31 cellular contexts compared by ENCODE assay signal in the genomic region with DNA sequence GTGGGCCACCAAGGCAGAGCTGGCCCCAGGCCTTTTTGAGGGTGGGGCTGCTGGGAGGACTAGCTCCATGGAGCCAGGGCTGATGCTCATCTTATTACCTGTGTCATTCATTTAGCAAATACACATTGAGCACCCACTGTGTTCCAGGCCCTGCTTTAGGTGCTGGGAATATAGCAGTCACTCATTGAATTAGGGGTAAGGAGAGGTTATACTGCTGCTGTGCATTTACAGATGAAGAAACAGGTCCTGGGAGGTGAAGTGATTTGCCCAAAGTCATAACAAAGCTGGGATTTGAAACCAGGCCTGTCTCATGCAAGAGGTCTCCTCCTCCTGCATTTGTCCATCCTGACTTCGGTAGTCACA. TPM values are rescaled to one million over a fixed set of nuclear protein-coding genes. Genes with fewer than 3 reads are reported as not detected.
DNase-seq lines count a peak whose midpoint lies in the region; ATAC-seq and TF ChIP-seq lines count a peak whose summit lies in the region.
"Had no signal": no experiment of that assay in that cellular context is flagged by ENCODE, and none has a peak within 500 bp of the region (broad histone marks: within the 10 kb centered on the region; RNA-seq: fewer than 3 reads in every experiment).

No MANE protein-coding gene starts in this region.

- TF ChIP-seq POLR2A in Peyer's patch (IDR thresholded peaks at IDR 0.05), result no peak

- CTCF ChIA-PET in HEK293 (lab: Yijun Ruan, JAX), result interaction anchor here (0.6 to 2.1 kb wide), 5 partner anchors 24 to 230 kb away, joined by 3 to 14 read pairs (median 3); no protein-coding TSS in a partner anchor

- H3K14ac ChIP-seq in mesenchymal stem cell (ENCODE audit: low read length in 2 of 2), result no peak overlapping the region

- no peak overlapping the region for H3K9ac ChIP-seq in mesenchymal stem cell (ENCODE audit: low read length)

- H3K4me3 ChIP-seq in HEK293 (ENCODE audit: low read depth, low read length) (no peak overlapping the region), mesenchymal stem cell (ENCODE audit: insufficient read depth in 1 of 2, low read depth in 1 of 2, low read length in 2 of 2) (no peak overlapping the region), Peyer's patch (no peak overlapping the region)
- H3K4me3 ChIP-seq: cardiac muscle cell, upper lobe of left lung had no signal

- H3K36me3 ChIP-seq in HEK293 (ENCODE audit: control insufficient read depth in 2 of 2, insufficient read depth in 1 of 2, low read length in 2 of 2), result no peaks in the 10 kb centered on the region
- H3K36me3 ChIP-seq in mesenchymal stem cell (ENCODE audit: control insufficient read depth in 1 of 2, insufficient read depth in 2 of 2, low read depth in 1 of 2, low read length in 2 of 2), result no peaks in the 10 kb centered on the region
- H3K36me3 ChIP-seq in Peyer's patch, result no peaks in the 10 kb centered on the region
- H3K36me3 ChIP-seq: cardiac muscle cell, upper lobe of left lung had no signal

- DNase-seq in astrocyte of the hippocampus (ENCODE audit: low read depth, low spot score), result peak; percentile 2
- no peak for DNase-seq in mesenchymal stem cell
- no peak for DNase-seq in substantia nigra (lab: John Stamatoyannopoulos, UW)
- DNase-seq in Peyer's patch, result no peak
- no peak for DNase-seq in COLO668 (lab: John Stamatoyannopoulos, UW; ENCODE audit: unreplicated experiment)
- DNase-seq: activated naive CD4-positive, alpha-beta T cell treated with anti-CD3 and anti-CD28 coated beads, Interleukin-2, amount 50 U/mL, for 16 hours; cortex of kidney; DND-41; effector memory CD8-positive, alpha-beta T cell; GF-D8; head of caudate nucleus; Karpas-422; midbrain; naive thymus-derived CD8-positive, alpha-beta T cell; NCI-H1436; NCI-H2081 treated with DMSO at 0.1 percent for 48 hours; NCI-H2227 treated with DMSO at 0.1 percent for 48 hours; NK-92 treated with Interleukin-12 subunit alpha and Interleukin-12 subunit beta, amount 100 ng/mL, for 24 hours; occipital lobe; PC-3; stimulated activated CD4-positive, alpha-beta T cell treated with anti-CD3 and anti-CD28 coated beads, Interleukin-4, amount 100 ng/mL, for 1 hour; upper lobe of left lung had no signal

- peak overlapping the region; percentile 15 for H2BK120ac ChIP-seq in mesenchymal stem cell (ENCODE audit: low read depth, low read length)

- no peak overlapping the region for H3K23ac ChIP-seq in mesenchymal stem cell (ENCODE audit: low read length in 2 of 2)

- H2BK5ac ChIP-seq in mesenchymal stem cell (ENCODE audit: low read depth, low read length, poor library complexity, severe bottlenecking), result peak overlapping the region; percentile 8

- no peak overlapping the region for H3K4me2 ChIP-seq in mesenchymal stem cell (ENCODE audit: low read length, poor library complexity, severe bottlenecking)

- H2AFZ ChIP-seq in mesenchymal stem cell (ENCODE audit: low read depth, low read length), result no peak overlapping the region

- no peak overlapping the region for H2BK15ac ChIP-seq in mesenchymal stem cell (ENCODE audit: low read depth, poor library complexity, severe bottlenecking)

- POLR2A ChIA-PET in HEK293 (lab: Yijun Ruan, JAX), result interaction anchor here (0.8 to 1.4 kb wide), 3 partner anchors 29 to 92 kb away, joined by 3 to 5 read pairs (median 4); partner anchors contain the start of gene CXXC5

- no peaks in the 10 kb centered on the region for H3K9me3 ChIP-seq in HEK293 (ENCODE audit: control insufficient read depth, insufficient read depth, low read depth, low read length)
- H3K9me3 ChIP-seq in mesenchymal stem cell (ENCODE audit: control insufficient read depth, low read length), result no peaks in the 10 kb centered on the region
- no peaks in the 10 kb centered on the region for H3K9me3 ChIP-seq in Peyer's patch
- H3K9me3 ChIP-seq: upper lobe of left lung had no signal

- H3K4me1 ChIP-seq in HEK293 (ENCODE audit: control insufficient read depth, insufficient read depth, low read length) (peaks cover 11% of the 10 kb centered on the region), mesenchymal stem cell (ENCODE audit: control insufficient read depth, insufficient read depth, low read depth, low read length) (peaks cover 52% of the 10 kb centered on the region), Peyer's patch (peaks cover 0 to 3% (median 0%) of the 10 kb centered on the region in 4 donors)
- H3K4me1 ChIP-seq: upper lobe of left lung had no signal

- H3K27me3 ChIP-seq in mesenchymal stem cell (ENCODE audit: control insufficient read depth in 1 of 2, insufficient read depth in 1 of 2, low read length in 2 of 2) (no peaks in the 10 kb centered on the region), Peyer's patch (no peaks in the 10 kb centered on the region)
- H3K27me3 ChIP-seq: cardiac muscle cell, upper lobe of left lung had no signal

- no peaks in the 10 kb centered on the region for H3K79me1 ChIP-seq in mesenchymal stem cell (replicated peaks; ENCODE audit: low read length, poor library complexity, severe bottlenecking)

- H2AK5ac ChIP-seq in mesenchymal stem cell (ENCODE audit: low read length, severe bottlenecking), result peak overlapping the region; percentile 51

- no peak overlapping the region for H4K91ac ChIP-seq in mesenchymal stem cell (ENCODE audit: low read length)

- H4K8ac ChIP-seq in mesenchymal stem cell (ENCODE audit: low read length), result peak overlapping the region; percentile 35

- peak overlapping the region in 1 of 2 experiments; percentile 28 for H3K4ac ChIP-seq in mesenchymal stem cell (ENCODE audit: low read depth in 1 of 2, low read length in 2 of 2)

- no peak overlapping the region for H3K18ac ChIP-seq in mesenchymal stem cell (ENCODE audit: low read depth in 1 of 2, low read length in 2 of 2)

- no peak for ATAC-seq in GM21825 (IDR thresholded peaks at IDR 0.05; ENCODE audit: unreplicated experiment)
- ATAC-seq: effector memory CD8-positive, alpha-beta T cell; naive thymus-derived CD8-positive, alpha-beta T cell; PC-3; Right ventricle myocardium inferior had no signal

- H3K27ac ChIP-seq in HEK293 (ENCODE audit: extremely low read depth, low read depth, low read length), result peak overlapping the region; percentile 79
- H3K27ac ChIP-seq in mesenchymal stem cell (ENCODE audit: low read length, poor library complexity, severe bottlenecking), result no peak overlapping the region
- H3K27ac ChIP-seq in substantia nigra (ENCODE audit: low read depth, low read length, poor library complexity, severe bottlenecking), result peak overlapping the region; percentile 93
- H3K27ac ChIP-seq in Peyer's patch, result no peak overlapping the region
- H3K27ac ChIP-seq: cardiac muscle cell, upper lobe of left lung had no signal

- peak overlapping the region in 1 of 2 experiments; percentile 3 for H2BK12ac ChIP-seq in mesenchymal stem cell (ENCODE audit: low read length in 2 of 2)

- 97% methylated on average over 1 of the region's 1 CpG for WGBS in mesenchymal stem cell

- TF ChIP-seq CTCF in HEK293 (tag by site-specific recombination; IDR thresholded peaks at IDR 0.05) (no peak), Peyer's patch (IDR thresholded peaks at IDR 0.05) (no peak)

TF ChIP-seq in HEK293, 187 proteins besides CTCF, POLR2A, EP300 and RAD21:
- no peak for TF ChIP-seq ZNF548 (tag by site-specific recombination; IDR thresholded peaks at IDR 0.05)
- TF ChIP-seq ZNF664 (tag by site-specific recombination; IDR thresholded peaks at IDR 0.05), result peak; percentile 84; the same call in 1 of the 2 replicates
- TF ChIP-seq FEZF1 (tag by site-specific recombination; IDR thresholded peaks at IDR 0.05), result no peak
- no peak for TF ChIP-seq ZNF132 (tag by site-specific recombination; IDR thresholded peaks at IDR 0.05; ENCODE audit: borderline replicate concordance)
- no peak for TF ChIP-seq GLI4 (tag by site-specific recombination; IDR thresholded peaks at IDR 0.05)
- no peak for TF ChIP-seq ZNF626 (tag by site-specific recombination; IDR thresholded peaks at IDR 0.05)
- TF ChIP-seq KLF9 (tag by site-specific recombination; IDR thresholded peaks at IDR 0.05; ENCODE audit: low read depth), result no peak
- peak; percentile 43; the same call in 1 of the 2 replicates for TF ChIP-seq ZBTB8A (tag by site-specific recombination; IDR thresholded peaks at IDR 0.05)

RNA-seq across cellular contexts. Expression of gene PSD2, which starts 56.0 kb away (rescaled TPM):
- 0.07 TPM for polyA plus RNA-seq in mesenchymal stem cell (2013, experiment 1 of 2)
- polyA plus RNA-seq in mesenchymal stem cell (2013, experiment 2 of 2), result 0.08 TPM
- total RNA-seq in Peyer's patch, result not detected
- total RNA-seq: activated T-helper 2 cell treated with anti-CD3 and anti-CD28 coated beads, Interferon-gamma antibody, Interleukin-2, Interleukin-4, amounts not matched to agents 10 μg/mL and 5 μg/mL and 100 μg/mL, durations not matched to agents 14 hours and 24 hours and 36 hours; fibroblast of villous mesenchyme; PC-3; Right ventricle myocardium inferior; T-helper 2 cell treated with Interferon-gamma antibody and Interleukin-4, amounts not matched to agents 100 ng/mL and 5 ng/mL, for 36 hours had no signal
- polyA plus RNA-seq: CD14-positive monocyte, liver had no signal

Comparison
In these comparisons a context has a peak if more than half of its experiments do, and no peak if none do; other contexts are left out.
1. H3K27ac ChIP-seq: peak in HEK293 (single experiment) and substantia nigra (single experiment); none in mesenchymal stem cell (single experiment) and Peyer's patch (0 of 4).